ENCODE assay signal across 26 cellular contexts in genomic region chr18:10233082-10233875, GRCh38.
DNase-seq lines count a peak whose midpoint lies in the region; ATAC-seq, FAIRE-seq and TF ChIP-seq lines count a peak whose summit lies in the region.
"Had no signal": no experiment of that assay in that cellular context is flagged by ENCODE, and none has a peak within 500 bp of the region (broad histone marks: within the 10 kb centered on the region; RNA-seq: fewer than 3 reads in every experiment).

No MANE protein-coding gene starts in this region.

- intact Hi-C loops in HepG2 (cut with micrococcal nuclease; ENCODE audit: unreplicated experiment), result no loop called here
- intact Hi-C loops in right lobe of liver (cut with DNase I), result no loop called here
- intact Hi-C loops in esophagus muscularis mucosa (cut with DNase I), result no loop called here

- TF ChIP-seq POLR2A in HepG2 (IDR thresholded peaks at IDR 0.05; ENCODE audit: insufficient read depth in 1 of 2, low read depth in 2 of 2, low read length in 2 of 2) (no peak), right lobe of liver (IDR thresholded peaks at IDR 0.05) (no peak), esophagus muscularis mucosa (IDR thresholded peaks at IDR 0.05; ENCODE audit: low read depth) (no peak)

- peaks cover 12% of the 10 kb centered on the region for H3K9me3 Mint-ChIP-seq in mesothelial cell of epicardium

- H3K27ac ChIP-seq in HepG2 (ENCODE audit: extremely low read length, insufficient read depth, low read length), result no peak overlapping the region
- H3K27ac ChIP-seq in right lobe of liver, result no peak overlapping the region
- no peak overlapping the region for H3K27ac ChIP-seq in esophagus muscularis mucosa (replicated peaks in 1 of 4)
- H3K27ac ChIP-seq: 22Rv1, BLaER1 had no signal

- no peak overlapping the region for H2AFZ ChIP-seq in HepG2 (ENCODE audit: low read length)
- H2AFZ ChIP-seq: GM23338 had no signal

- H3K27me3 Mint-ChIP-seq in mesothelial cell of epicardium (ENCODE audit: low read depth), result no peaks in the 10 kb centered on the region
- H3K27me3 Mint-ChIP-seq: B cell had no signal

- H3K9me3 ChIP-seq in HepG2 (ENCODE audit: low read length) (no peaks in the 10 kb centered on the region), right lobe of liver (no peaks in the 10 kb centered on the region), esophagus muscularis mucosa (peaks cover 0 to 7% (median 3%) of the 10 kb centered on the region in 4 donors)
- H3K9me3 ChIP-seq: HAP-1 had no signal

- TF ChIP-seq RAD21 in HepG2 (CRISPR knock-in tag; IDR thresholded peaks at IDR 0.05), result no peak

- H4K20me1 ChIP-seq in HepG2 (ENCODE audit: insufficient read depth, low read length), result no peaks in the 10 kb centered on the region
- H4K20me1 ChIP-seq: BLaER1 had no signal

- 51% methylated on average over 10 of the region's 10 CpGs for WGBS in HepG2 (ENCODE audit: low lambda C conversion rate)
- WGBS in right lobe of liver (ENCODE audit: insufficient coverage, low coverage, low lambda C conversion rate, missing lambda C conversion rate), result 65% methylated on average over 10 of the region's 10 CpGs
- 87% methylated on average over 7 of the region's 10 CpGs for WGBS in esophagus muscularis mucosa

- no peaks in the 10 kb centered on the region for H3K79me2 ChIP-seq in HepG2 (ENCODE audit: insufficient read depth, low read length)

- no peaks in the 10 kb centered on the region for H3K27me3 ChIP-seq in HepG2 (ENCODE audit: control insufficient read depth in 1 of 2, insufficient read depth in 2 of 2, low read length in 2 of 2)
- H3K27me3 ChIP-seq in right lobe of liver, result no peaks in the 10 kb centered on the region
- H3K27me3 ChIP-seq in esophagus muscularis mucosa, result no peaks in the 10 kb centered on the region
- H3K27me3 ChIP-seq: BLaER1 had no signal

- DNase-seq in HepG2 (ENCODE audit: low spot score) (no peak), right lobe of liver (no peak), esophagus muscularis mucosa (ENCODE audit: extremely low spot score) (peak; percentile 55), mesothelial cell of epicardium (ENCODE audit: low spot score in 2 of 2, unreplicated experiment in 2 of 2) (no peak), urothelium cell line (ENCODE audit: low spot score) (no peak), OCI-M1 (lab: John Stamatoyannopoulos, UW) (no peak), NCI-H2029 (lab: John Stamatoyannopoulos, UW) (no peak), H4 (ENCODE audit: low spot score) (no peak)
- DNase-seq: CD4-positive, alpha-beta T cell; CD8-positive, alpha-beta memory T cell; DMS 273 treated with DMSO at 0.1 percent for 48 hours; DMS79; EL; GDM1; HFFc6 had no signal

- POLR2A ChIA-PET in HepG2 (lab: Yijun Ruan, JAX), result no interaction called here

- peak overlapping the region; percentile 88 for H3K27ac Mint-ChIP-seq in mesothelial cell of epicardium
- H3K27ac Mint-ChIP-seq: B cell; CD4-positive, alpha-beta T cell; CD8-positive, alpha-beta memory T cell; GM23338; HFFc6 had no signal

- TF ChIP-seq EP300 in HepG2 (IDR thresholded peaks at IDR 0.05; ENCODE audit: low read depth in 2 of 2, low read length in 2 of 2), result no peak
- TF ChIP-seq EP300 in HepG2 (CRISPR knock-in tag; IDR thresholded peaks at IDR 0.05; ENCODE audit: borderline replicate concordance), result no peak
- no peak for TF ChIP-seq EP300 in esophagus muscularis mucosa (IDR thresholded peaks at IDR 0.05)

- H3K4me3 ChIP-seq in HepG2 (replicated peaks in 1 of 3; ENCODE audit: insufficient read depth in 1 of 3, low read depth in 2 of 3, low read length in 3 of 3) (no peak overlapping the region), right lobe of liver (no peak overlapping the region), esophagus muscularis mucosa (no peak overlapping the region)
- H3K4me3 ChIP-seq: BLaER1, GM12878, GM23338, HAP-1 had no signal

- ATAC-seq in HepG2 (no peak), right lobe of liver (no peak)
- ATAC-seq: GM12878, GM23338 had no signal

- no peak overlapping the region for H3K9ac ChIP-seq in HepG2 (ENCODE audit: insufficient read depth, low read depth, low read length)
- H3K9ac ChIP-seq: BLaER1 had no signal

- peaks cover 63% of the 10 kb centered on the region for H3K4me1 Mint-ChIP-seq in mesothelial cell of epicardium
- H3K4me1 Mint-ChIP-seq: CD8-positive, alpha-beta memory T cell had no signal

- H3K4me3 Mint-ChIP-seq in mesothelial cell of epicardium, result no peak overlapping the region
- H3K4me3 Mint-ChIP-seq: B cell; CD14-positive monocyte; CD4-positive, alpha-beta T cell; CD8-positive, alpha-beta memory T cell; GM23338; HFFc6 had no signal

- H3K36me3 Mint-ChIP-seq in mesothelial cell of epicardium, result no peaks in the 10 kb centered on the region
- H3K36me3 Mint-ChIP-seq: CD8-positive, alpha-beta memory T cell had no signal

- no peak for TF ChIP-seq CTCF in HepG2 (CRISPR knock-in tag; IDR thresholded peaks at IDR 0.05)
- no peak for TF ChIP-seq CTCF in right lobe of liver (IDR thresholded peaks at IDR 0.05)
- no peak for TF ChIP-seq CTCF in esophagus muscularis mucosa (IDR thresholded peaks at IDR 0.05)
- TF ChIP-seq CTCF in mesothelial cell of epicardium (IDR thresholded peaks at IDR 0.05; ENCODE audit: unreplicated experiment), result no peak

- no peak for FAIRE-seq in HepG2 (lab: Jason Lieb, UNC)
- peak; percentile 79 for FAIRE-seq in urothelium cell line (lab: Jason Lieb, UNC)
- FAIRE-seq: A204.1, D721Med, GM12878, GM19239, H54 had no signal

- CTCF ChIA-PET in HepG2 (lab: Yijun Ruan, JAX; ENCODE audit: low intra/inter-chr PET ratio, low total read pairs), result no interaction called here

- H3K36me3 ChIP-seq in HepG2 (replicated peaks in 1 of 2; ENCODE audit: control insufficient read depth in 1 of 2, insufficient read depth in 2 of 2, low read length in 2 of 2) (no peaks in the 10 kb centered on the region), right lobe of liver (no peaks in the 10 kb centered on the region), esophagus muscularis mucosa (no peaks in the 10 kb centered on the region)
- H3K36me3 ChIP-seq: BLaER1, HAP-1 had no signal

- in situ Hi-C loops in HepG2 (cut with HindIII; ENCODE audit: extremely low pct_ligation_motif_present, low pct_unique_long_range_greater_than_20kb), result no loop called here

- H3K4me1 ChIP-seq in HepG2 (ENCODE audit: insufficient read depth, low read length), result no peaks in the 10 kb centered on the region
- no peaks in the 10 kb centered on the region for H3K4me1 ChIP-seq in right lobe of liver
- peaks cover 5 to 27% (median 24%) of the 10 kb centered on the region in 4 donors for H3K4me1 ChIP-seq in esophagus muscularis mucosa
- H3K4me1 ChIP-seq: HAP-1 had no signal

- no TSS peak for BruUV-seq in HepG2 (replicated peaks; lab: Mats Ljungman, UMichigan)

- H3K4me2 ChIP-seq in HepG2 (ENCODE audit: low read depth, low read length), result no peak overlapping the region
- H3K4me2 ChIP-seq: BLaER1, GM23338 had no signal

TF ChIP-seq in HepG2, 621 proteins besides CTCF, POLR2A, EP300 and RAD21:
- TF ChIP-seq ZNF12 (CRISPR knock-in tag; IDR thresholded peaks at IDR 0.05), result peak; percentile 85
- TF ChIP-seq ZNF770 (CRISPR knock-in tag; IDR thresholded peaks at IDR 0.05), result no peak
- no peak for TF ChIP-seq SP1 (IDR thresholded peaks at IDR 0.05)
- no peak for TF ChIP-seq SP1 (CRISPR knock-in tag; IDR thresholded peaks at IDR 0.05)
- TF ChIP-seq WIZ (CRISPR knock-in tag; IDR thresholded peaks at IDR 0.05), result no peak
- no peak for TF ChIP-seq ZMYM3 (CRISPR knock-in tag; IDR thresholded peaks at IDR 0.05)
- TF ChIP-seq NFKB2 (CRISPR knock-in tag; IDR thresholded peaks at IDR 0.05; ENCODE audit: borderline replicate concordance), result no peak
- no peak for TF ChIP-seq ZNF709 (CRISPR knock-in tag; IDR thresholded peaks at IDR 0.05)
